40 cellular contexts compared by ENCODE assay signal in genomic region chr11:17533341-17533740, GRCh38. TPM values are rescaled to one million over a fixed set of nuclear protein-coding genes. Genes with fewer than 3 reads are reported as not detected.
"Had no signal": no experiment of that assay in that cellular context is flagged by ENCODE, and none has a peak within 500 bp of the region (broad histone marks: within the 10 kb centered on the region; RNA-seq: fewer than 3 reads in every experiment).

No MANE protein-coding gene starts in this region.

- H3K4me1 Mint-ChIP-seq: activated B cell treated with CpG ODN at 0.5 μM for 24 hours; activated CD4-positive, alpha-beta T cell treated with anti-CD3 and anti-CD28 coated beads, Interleukin-2, amount 10 ng/mL, durations not matched to agents 24 days and 14 days; activated naive CD8-positive, alpha-beta T cell treated with anti-CD3 and anti-CD28 coated beads for 36 hours; activated T-helper 17 cell treated with anti-CD3 and anti-CD28 coated beads, Interleukin-2, amount 50 U/mL, for 72 hours; central memory CD8-positive, alpha-beta T cell had no signal

- H3K9me3 Mint-ChIP-seq: activated B cell treated with CpG ODN at 0.5 μM for 24 hours; activated CD4-positive, alpha-beta memory T cell treated with anti-CD3 and anti-CD28 coated beads for 36 hours; activated CD4-positive, alpha-beta T cell treated with anti-CD3 and anti-CD28 coated beads, Interleukin-2, amount 10 ng/mL, durations not matched to agents 24 days and 14 days; activated CD8-positive, alpha-beta T cell treated with anti-CD3 and anti-CD28 coated beads for 36 hours; activated naive CD4-positive, alpha-beta T cell treated with anti-CD3 and anti-CD28 coated beads for 36 hours; activated naive CD4-positive, alpha-beta T cell treated with anti-CD3 and anti-CD28 coated beads, Interleukin-2, amount 50 U/mL, for 72 hours; activated naive CD8-positive, alpha-beta T cell treated with anti-CD3 and anti-CD28 coated beads for 36 hours; activated T-cell treated with anti-CD3 and anti-CD28 coated beads, Interleukin-2, amount 50 U/mL, for 4 hours; activated T-cell treated with anti-CD3 and anti-CD28 coated beads, Interleukin-2, amount 50 U/mL, for 72 hours; activated T-helper 1 cell treated with anti-CD3 and anti-CD28 coated beads, Interleukin-12 subunit alpha, Interleukin-12 subunit beta, Interleukin-2, Interleukin-4 antibody, amounts not matched to agents 30 ng/mL and 10 ng/mL and 1 ng/mL, durations not matched to agents 14 hours and 24 hours and 36 hours; activated T-helper 17 cell treated with anti-CD3 and anti-CD28 coated beads, Interleukin-2, amount 50 U/mL, for 72 hours; central memory CD8-positive, alpha-beta T cell; T-helper 1 cell treated with Interleukin-12 subunit alpha and Interleukin-12 subunit beta and Interleukin-4 antibody, amounts not matched to agents 30 μg/mL and 1 μg/mL, for 36 hours; T-helper 2 cell treated with Interferon-gamma antibody and Interleukin-4, amounts not matched to agents 5 μg/mL and 100 μg/mL, for 36 hours had no signal

- H3K27me3 ChIP-seq: adrenal gland, body of pancreas, breast epithelium, cardiac muscle cell had no signal

- H3K9me3 ChIP-seq: adrenal gland, body of pancreas, breast epithelium had no signal

- H3K27ac Mint-ChIP-seq: activated B cell treated with CpG ODN at 0.5 μM for 24 hours; activated CD4-positive, alpha-beta memory T cell treated with anti-CD3 and anti-CD28 coated beads for 36 hours; activated CD4-positive, alpha-beta T cell treated with anti-CD3 and anti-CD28 coated beads, Interleukin-2, amount 10 ng/mL, durations not matched to agents 24 days and 14 days; activated CD8-positive, alpha-beta T cell treated with anti-CD3 and anti-CD28 coated beads for 36 hours; activated naive CD4-positive, alpha-beta T cell treated with anti-CD3 and anti-CD28 coated beads for 36 hours; activated naive CD4-positive, alpha-beta T cell treated with anti-CD3 and anti-CD28 coated beads, Interleukin-2, amount 50 U/mL, for 72 hours; activated naive CD8-positive, alpha-beta T cell treated with anti-CD3 and anti-CD28 coated beads for 36 hours; activated T-cell treated with anti-CD3 and anti-CD28 coated beads, Interleukin-2, amount 50 U/mL, for 72 hours; activated T-helper 1 cell treated with anti-CD3 and anti-CD28 coated beads, Interleukin-12 subunit alpha, Interleukin-12 subunit beta, Interleukin-2, Interleukin-4 antibody, amounts not matched to agents 30 ng/mL and 10 ng/mL and 1 ng/mL, durations not matched to agents 14 hours and 24 hours and 36 hours; activated T-helper 17 cell treated with anti-CD3 and anti-CD28 coated beads, Interleukin-2, amount 50 U/mL, for 72 hours; T-helper 1 cell treated with Interleukin-12 subunit alpha and Interleukin-12 subunit beta and Interleukin-4 antibody, amounts not matched to agents 30 μg/mL and 1 μg/mL, for 36 hours; T-helper 2 cell treated with Interferon-gamma antibody and Interleukin-4, amounts not matched to agents 5 μg/mL and 100 μg/mL, for 36 hours had no signal

- H3K4me3 Mint-ChIP-seq: activated B cell treated with CpG ODN at 0.5 μM for 24 hours; activated CD4-positive, alpha-beta memory T cell treated with anti-CD3 and anti-CD28 coated beads for 36 hours; activated CD4-positive, alpha-beta T cell treated with anti-CD3 and anti-CD28 coated beads, Interleukin-2, amount 10 ng/mL, durations not matched to agents 24 days and 14 days; activated CD8-positive, alpha-beta T cell treated with anti-CD3 and anti-CD28 coated beads for 36 hours; activated naive CD4-positive, alpha-beta T cell treated with anti-CD3 and anti-CD28 coated beads for 36 hours; activated naive CD8-positive, alpha-beta T cell treated with anti-CD3 and anti-CD28 coated beads for 36 hours; activated T-cell treated with anti-CD3 and anti-CD28 coated beads, Interleukin-2, amount 50 U/mL, for 4 hours; activated T-cell treated with anti-CD3 and anti-CD28 coated beads, Interleukin-2, amount 50 U/mL, for 72 hours; activated T-helper 1 cell treated with anti-CD3 and anti-CD28 coated beads, Interleukin-12 subunit alpha, Interleukin-12 subunit beta, Interleukin-2, Interleukin-4 antibody, amounts not matched to agents 30 ng/mL and 10 ng/mL and 1 ng/mL, durations not matched to agents 14 hours and 24 hours and 36 hours; activated T-helper 17 cell treated with anti-CD3 and anti-CD28 coated beads, Interleukin-2, amount 50 U/mL, for 72 hours; central memory CD8-positive, alpha-beta T cell; T-helper 1 cell treated with Interleukin-12 subunit alpha and Interleukin-12 subunit beta and Interleukin-4 antibody, amounts not matched to agents 30 μg/mL and 1 μg/mL, for 36 hours; T-helper 2 cell treated with Interferon-gamma antibody and Interleukin-4, amounts not matched to agents 5 μg/mL and 100 μg/mL, for 36 hours had no signal

- H3K27me3 Mint-ChIP-seq: activated B cell treated with CpG ODN at 0.5 μM for 24 hours had no signal

- H3K36me3 Mint-ChIP-seq: activated CD4-positive, alpha-beta memory T cell treated with anti-CD3 and anti-CD28 coated beads for 36 hours; activated naive CD4-positive, alpha-beta T cell treated with anti-CD3 and anti-CD28 coated beads, Interleukin-2, amount 50 U/mL, for 72 hours; activated naive CD8-positive, alpha-beta T cell treated with anti-CD3 and anti-CD28 coated beads for 36 hours had no signal

- H3K4me1 ChIP-seq: adrenal gland, body of pancreas, breast epithelium had no signal

- DNase-seq: activated B cell treated with CpG ODN at 0.5 μM for 24 hours; activated CD4-positive, alpha-beta memory T cell treated with anti-CD3 and anti-CD28 coated beads for 36 hours; activated CD4-positive, alpha-beta T cell treated with anti-CD3 and anti-CD28 coated beads for 4 hours; activated CD4-positive, alpha-beta T cell treated with anti-CD3 and anti-CD28 coated beads, Interleukin-2, amount 10 ng/mL, durations not matched to agents 24 days and 14 days; activated CD4-positive, alpha-beta T cell treated with anti-CD3 and anti-CD28 coated beads, Interleukin-2, amount 50 U/mL, for 1 hour; activated CD4-positive, alpha-beta T cell treated with anti-CD3 and anti-CD28 coated beads, Interleukin-2, amount 50 U/mL, for 4 hours; activated CD4-positive, CD25-positive, alpha-beta regulatory T cell treated with anti-CD3 and anti-CD28 coated beads, Interleukin-2, amount 50 U/mL, for 72 hours; activated CD8-positive, alpha-beta memory T cell treated with anti-CD3 and anti-CD28 coated beads, Interleukin-2, amount 50 U/mL, for 4 hours; activated CD8-positive, alpha-beta T cell treated with anti-CD3 and anti-CD28 coated beads for 36 hours; activated effector memory CD4-positive, alpha-beta T cell treated with anti-CD3 and anti-CD28 coated beads, Interleukin-2, amount 50 U/mL, for 16 hours; activated gamma-delta T cell treated with Interleukin-2 at 50 U/mL for 16 hours; activated naive CD4-positive, alpha-beta T cell; activated naive CD4-positive, alpha-beta T cell treated with anti-CD3 and anti-CD28 coated beads for 36 hours; activated naive CD4-positive, alpha-beta T cell treated with anti-CD3 and anti-CD28 coated beads, Interleukin-2, amount 50 U/mL, for 16 hours; activated naive CD8-positive, alpha-beta T cell treated with anti-CD3 and anti-CD28 coated beads for 36 hours; activated T-cell treated with anti-CD3 and anti-CD28 coated beads for 4 hours; activated T-cell treated with anti-CD3 and anti-CD28 coated beads, Interleukin-2, amount 50 U/mL, for 1 hour; activated T-cell treated with anti-CD3 and anti-CD28 coated beads, Interleukin-2, amount 50 U/mL, for 4 hours; activated T-cell treated with anti-CD3 and anti-CD28 coated beads, Interleukin-2, amount 50 U/mL, for 72 hours; adrenal gland; amniotic stem cell; body of pancreas; brain microvascular endothelial cell; caudate nucleus; cerebellar nuclear complex; T-helper 1 cell; T-helper 2 cell; T-helper 9 cell had no signal

- H3K4me3 ChIP-seq: adrenal gland, body of pancreas, breast epithelium, cardiac muscle cell had no signal

- H3K27ac ChIP-seq: adrenal gland, body of pancreas, brain microvascular endothelial cell, breast epithelium, cardiac muscle cell, VCaP had no signal

- H3K36me3 ChIP-seq: adrenal gland, brain microvascular endothelial cell, breast epithelium, cardiac muscle cell had no signal

- ATAC-seq: activated CD8-positive, alpha-beta T cell treated with anti-CD3 and anti-CD28 coated beads for 36 hours; activated naive CD4-positive, alpha-beta T cell treated with anti-CD3 and anti-CD28 coated beads, Interleukin-2, amount 50 U/mL, for 72 hours; activated T-cell treated with anti-CD3 and anti-CD28 coated beads, Interleukin-2, amount 50 U/mL, for 4 hours; activated T-cell treated with anti-CD3 and anti-CD28 coated beads, Interleukin-2, amount 50 U/mL, for 72 hours; activated T-helper 17 cell treated with anti-CD3 and anti-CD28 coated beads, Interleukin-2, amount 50 U/mL, for 72 hours; body of pancreas had no signal

RNA-seq across cellular contexts. Expression of gene USH1C, which starts 10.9 kb away (rescaled TPM):
- total RNA-seq: activated B cell treated with CpG ODN at 0.5 μM for 24 hours; activated CD4-positive, alpha-beta memory T cell treated with anti-CD3 and anti-CD28 coated beads for 36 hours; activated CD4-positive, alpha-beta T cell treated with anti-CD3 and anti-CD28 coated beads, Interleukin-2, amount 10 ng/mL, durations not matched to agents 24 days and 14 days; activated CD8-positive, alpha-beta memory T cell treated with anti-CD3 and anti-CD28 coated beads for 36 hours; activated CD8-positive, alpha-beta T cell treated with anti-CD3 and anti-CD28 coated beads for 36 hours; activated naive CD4-positive, alpha-beta T cell treated with anti-CD3 and anti-CD28 coated beads for 36 hours; activated naive CD4-positive, alpha-beta T cell treated with anti-CD3 and anti-CD28 coated beads, Interleukin-2, amount 50 U/mL, for 72 hours; activated naive CD8-positive, alpha-beta T cell treated with anti-CD3 and anti-CD28 coated beads for 36 hours; activated T-cell treated with anti-CD3 and anti-CD28 coated beads, Interleukin-2, amount 50 U/mL, for 4 hours; activated T-cell treated with anti-CD3 and anti-CD28 coated beads, Interleukin-2, amount 50 U/mL, for 72 hours; activated T-helper 1 cell treated with anti-CD3 and anti-CD28 coated beads, Interleukin-12 subunit alpha, Interleukin-12 subunit beta, Interleukin-2, Interleukin-4 antibody, amounts not matched to agents 30 ng/mL and 10 ng/mL and 1 ng/mL, durations not matched to agents 14 hours and 24 hours and 36 hours; activated T-helper 17 cell treated with anti-CD3 and anti-CD28 coated beads, Interleukin-2, amount 50 U/mL, for 72 hours; aorta; astrocyte had no signal
- polyA plus RNA-seq: cardiac muscle cell had no signal

RNA-seq across cellular contexts. Expression of gene OTOG, which starts 13.7 kb away (rescaled TPM):
- total RNA-seq: activated B cell treated with CpG ODN at 0.5 μM for 24 hours; activated CD4-positive, alpha-beta memory T cell treated with anti-CD3 and anti-CD28 coated beads for 36 hours; activated CD4-positive, alpha-beta T cell treated with anti-CD3 and anti-CD28 coated beads, Interleukin-2, amount 10 ng/mL, durations not matched to agents 24 days and 14 days; activated CD8-positive, alpha-beta memory T cell treated with anti-CD3 and anti-CD28 coated beads for 36 hours; activated CD8-positive, alpha-beta T cell treated with anti-CD3 and anti-CD28 coated beads for 36 hours; activated naive CD4-positive, alpha-beta T cell treated with anti-CD3 and anti-CD28 coated beads for 36 hours; activated naive CD4-positive, alpha-beta T cell treated with anti-CD3 and anti-CD28 coated beads, Interleukin-2, amount 50 U/mL, for 72 hours; activated naive CD8-positive, alpha-beta T cell treated with anti-CD3 and anti-CD28 coated beads for 36 hours; activated T-cell treated with anti-CD3 and anti-CD28 coated beads, Interleukin-2, amount 50 U/mL, for 4 hours; activated T-cell treated with anti-CD3 and anti-CD28 coated beads, Interleukin-2, amount 50 U/mL, for 72 hours; activated T-helper 1 cell treated with anti-CD3 and anti-CD28 coated beads, Interleukin-12 subunit alpha, Interleukin-12 subunit beta, Interleukin-2, Interleukin-4 antibody, amounts not matched to agents 30 ng/mL and 10 ng/mL and 1 ng/mL, durations not matched to agents 14 hours and 24 hours and 36 hours; activated T-helper 17 cell treated with anti-CD3 and anti-CD28 coated beads, Interleukin-2, amount 50 U/mL, for 72 hours; adrenal gland; aorta; astrocyte; body of pancreas; breast epithelium had no signal
- polyA plus RNA-seq: adrenal gland, aorta, cardiac muscle cell had no signal

RNA-seq across cellular contexts. Expression of gene ABCC8, which starts 56.7 kb away (rescaled TPM):
- total RNA-seq: activated B cell treated with CpG ODN at 0.5 μM for 24 hours; activated CD4-positive, alpha-beta memory T cell treated with anti-CD3 and anti-CD28 coated beads for 36 hours; activated CD4-positive, alpha-beta T cell treated with anti-CD3 and anti-CD28 coated beads, Interleukin-2, amount 10 ng/mL, durations not matched to agents 24 days and 14 days; activated CD8-positive, alpha-beta memory T cell treated with anti-CD3 and anti-CD28 coated beads for 36 hours; activated CD8-positive, alpha-beta T cell treated with anti-CD3 and anti-CD28 coated beads for 36 hours; activated naive CD4-positive, alpha-beta T cell treated with anti-CD3 and anti-CD28 coated beads for 36 hours; activated naive CD4-positive, alpha-beta T cell treated with anti-CD3 and anti-CD28 coated beads, Interleukin-2, amount 50 U/mL, for 72 hours; activated naive CD8-positive, alpha-beta T cell treated with anti-CD3 and anti-CD28 coated beads for 36 hours; activated T-cell treated with anti-CD3 and anti-CD28 coated beads, Interleukin-2, amount 50 U/mL, for 4 hours; activated T-cell treated with anti-CD3 and anti-CD28 coated beads, Interleukin-2, amount 50 U/mL, for 72 hours; activated T-helper 17 cell treated with anti-CD3 and anti-CD28 coated beads, Interleukin-2, amount 50 U/mL, for 72 hours; astrocyte had no signal
